ENCODE assay signal across 15 cellular contexts in genomic region chr16:79843631-79844043, GRCh38.
A peak's percentile ranks its signal among the peaks of the same experiment; 100 is the strongest.
DNase-seq lines count a peak whose midpoint lies in the region; ATAC-seq lines count a peak whose summit lies in the region.
"Had no signal": no experiment of that assay in that cellular context is flagged by ENCODE, and none has a peak within 500 bp of the region (broad histone marks: within the 10 kb centered on the region; RNA-seq: fewer than 3 reads in every experiment).

No MANE protein-coding gene starts in this region.

- peak; percentile 42 for DNase-seq in activated naive CD4-positive, alpha-beta T cell treated with Interleukin-2 at 50 U/mL for 16 hours
- no peak for DNase-seq in activated naive CD4-positive, alpha-beta T cell (lab: John Stamatoyannopoulos, UW)
- DNase-seq in stimulated activated CD4-positive, alpha-beta T cell treated with anti-CD3 and anti-CD28 coated beads, TNF-alpha, amount 100 ng/mL, for 48 hours (ENCODE audit: low read depth in 3 of 3), result peak; percentile 10 to 23 (median 10)
- DNase-seq in NCI-H2196 (lab: John Stamatoyannopoulos, UW; ENCODE audit: unreplicated experiment), result no peak
- DNase-seq: activated CD8-positive, alpha-beta memory T cell treated with anti-CD3 and anti-CD28 coated beads, Interleukin-2, amount 50 U/mL, for 48 hours; NCI-H187 treated with DMSO at 0.1 percent for 48 hours; NCI-H69; occipital lobe; Right ventricle myocardium superior; small intestine; upper lobe of right lung had no signal

- ATAC-seq in GM21390 (IDR thresholded peaks at IDR 0.05; ENCODE audit: unreplicated experiment) (peak; percentile 57), HG03565 (IDR thresholded peaks at IDR 0.05; ENCODE audit: unreplicated experiment) (peak; percentile 40), GM21737 (IDR thresholded peaks at IDR 0.05; ENCODE audit: unreplicated experiment) (no peak), HG03196 (IDR thresholded peaks at IDR 0.05; ENCODE audit: unreplicated experiment) (no peak)
- ATAC-seq: upper lobe of right lung had no signal

Comparison
In these comparisons a context has a peak if more than half of its experiments do, and no peak if none do; other contexts are left out.
1. DNase-seq: peak in activated naive CD4-positive, alpha-beta T cell treated with Interleukin-2 at 50 U/mL for 16 hours (single experiment) and stimulated activated CD4-positive, alpha-beta T cell treated with anti-CD3 and anti-CD28 coated beads, TNF-alpha, amount 100 ng/mL, for 48 hours (3 of 3); none in activated naive CD4-positive, alpha-beta T cell (0 of 4) and NCI-H2196 (single experiment).
2. ATAC-seq: peak in GM21390 (single experiment) and HG03565 (single experiment); none in GM21737 (single experiment) and HG03196 (single experiment).